ENCODE assay signal across 13 cellular contexts in the genomic region with DNA sequence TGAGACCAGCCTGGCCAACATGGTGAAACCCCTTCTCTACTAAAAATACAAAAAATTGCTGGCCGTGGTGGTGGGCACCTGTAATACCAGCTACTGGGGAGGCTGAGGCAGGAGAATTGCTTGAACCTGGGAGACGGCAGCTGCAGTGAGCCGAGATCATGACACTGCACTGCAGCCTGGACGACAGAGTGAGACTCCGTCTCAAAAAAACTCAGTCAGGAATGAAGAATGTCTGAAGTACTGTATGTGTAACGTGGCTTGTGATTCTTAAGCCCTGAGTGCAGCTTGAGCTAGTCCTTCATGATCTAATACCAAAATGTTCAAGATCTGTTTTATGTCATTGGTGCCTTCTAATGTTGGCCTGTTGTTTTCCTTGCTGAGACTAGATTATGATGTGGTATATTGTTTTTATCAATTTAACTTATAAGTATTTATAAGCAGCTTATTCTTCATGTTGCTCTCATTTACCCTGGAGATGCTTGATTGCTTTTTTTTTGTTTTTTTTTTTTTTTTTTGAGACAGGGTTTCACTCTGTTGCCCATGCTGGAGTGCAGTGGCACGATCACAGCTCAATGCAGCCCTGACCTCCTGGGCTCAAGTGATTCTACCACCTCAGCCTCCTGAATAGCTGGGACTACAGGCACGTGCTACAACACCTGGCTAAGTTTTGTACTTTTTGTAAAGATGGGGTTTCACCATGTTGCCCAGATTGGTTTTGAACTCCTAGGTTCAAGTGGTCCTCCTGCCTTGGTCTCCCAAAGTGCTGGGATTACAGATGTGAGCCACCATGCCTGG. TPM values are rescaled to one million over a fixed set of nuclear protein-coding genes. Genes with fewer than 3 reads are reported as not detected.
DNase-seq lines count a peak whose midpoint lies in the region; ATAC-seq and TF ChIP-seq lines count a peak whose summit lies in the region.
"Not testable (repeated sequence)": the region's sequence is repeated elsewhere in the genome, so short reads cannot be mapped to it uniquely, and the experiment has no call there.
"Had no signal": no experiment of that assay in that cellular context is flagged by ENCODE, and none has a peak within 500 bp of the region (broad histone marks: within the 10 kb centered on the region; RNA-seq: fewer than 3 reads in every experiment).

No MANE protein-coding gene starts in this region.

- peaks cover 80% of the 10 kb centered on the region for H3K79me2 ChIP-seq in DOHH2 (ENCODE audit: control insufficient read depth, low read length)
- not testable (repeated sequence) for H3K79me2 ChIP-seq in OCI-LY7 (ENCODE audit: insufficient read depth, low read depth, low read length)

- not testable (repeated sequence) for H3K36me3 Mint-ChIP-seq in activated B cell treated with CpG ODN at 0.5 μM for 24 hours (ENCODE audit: low read depth); nephron (ENCODE audit: low read depth)

- ATAC-seq in GM19351 (IDR thresholded peaks at IDR 0.05; ENCODE audit: unreplicated experiment): peak; percentile 5
- ATAC-seq in activated B cell treated with CpG ODN at 0.5 μM for 24 hours (ENCODE audit: low read depth): not testable (repeated sequence)

- peak overlapping the region; percentile 26; the same call in 1 of the 2 replicates for H3K9ac ChIP-seq in BLaER1

- not testable (repeated sequence) for DNase-seq in OCI-LY7 (ENCODE audit: low spot score); activated B cell treated with CpG ODN at 0.5 μM for 24 hours
- DNase-seq in dedifferentiated amniotic fluid mesenchymal stem cell (ENCODE audit: extremely low spot score) (peak; percentile 0), thyroid gland (peak; percentile 72 to 77)

- not testable (repeated sequence) for H3K9me2 ChIP-seq in DOHH2 (replicated peaks; ENCODE audit: control insufficient read depth, low read length); OCI-LY7 (ENCODE audit: insufficient read depth, low read length)

- TF ChIP-seq POLR2A in thyroid gland (IDR thresholded peaks at IDR 0.05): peak in 1 of 2 donors; percentile 41

- not testable (repeated sequence) for H3K9me3 ChIP-seq in BLaER1; DOHH2 (ENCODE audit: control insufficient read depth, insufficient read depth, low read length); OCI-LY7 (ENCODE audit: low read length); thyroid gland

- H4K20me1 ChIP-seq in BLaER1; DOHH2 (ENCODE audit: control insufficient read depth, insufficient read depth, low read depth, low read length); OCI-LY7 (ENCODE audit: insufficient read depth, low read length): not testable (repeated sequence)

- H3K27me3 ChIP-seq in BLaER1; DOHH2 (ENCODE audit: control insufficient read depth, low read length); thyroid gland: not testable (repeated sequence)

- H3K4me3 ChIP-seq in BLaER1; thyroid gland (replicated peaks in 1 of 3): not testable (repeated sequence)
- H3K4me3 ChIP-seq in DOHH2 (ENCODE audit: low read length) (peak overlapping the region; percentile 92), OCI-LY7 (ENCODE audit: low read depth, low read length, poor library complexity, severe bottlenecking) (peak overlapping the region; percentile 7)

- TF ChIP-seq CTCF in DOHH2 (IDR thresholded peaks at IDR 0.05; ENCODE audit: low read depth, low read length, poor library complexity, severe bottlenecking); OCI-LY7 (conservative IDR thresholded peaks at IDR 0.05; ENCODE audit: low read length); activated B cell treated with CpG ODN at 0.5 μM for 24 hours (IDR thresholded peaks at IDR 0.05); nephron (IDR thresholded peaks at IDR 0.05; ENCODE audit: unreplicated experiment in 3 of 3); thyroid gland (IDR thresholded peaks at IDR 0.05): not testable (repeated sequence)

- H3K4me1 Mint-ChIP-seq in activated B cell treated with CpG ODN at 0.5 μM for 24 hours: peaks cover 27% of the 10 kb centered on the region
- not testable (repeated sequence) for H3K4me1 Mint-ChIP-seq in nephron

- POLR2A ChIA-PET in OCI-LY7 (lab: Charles Lee) (interaction anchor here (0.6 to 1.4 kb wide), 6 partner anchors 10 to 77 kb away, joined by 3 to 5 read pairs (median 4); no protein-coding TSS in a partner anchor), activated B cell treated with CpG ODN at 0.5 μM for 24 hours (lab: Charles Lee) (interaction anchor here (0.7 to 1.3 kb wide), 3 partner anchors 11 to 44 kb away, joined by 3 to 7 read pairs (median 3); no protein-coding TSS in a partner anchor)

- H3K27ac ChIP-seq in BLaER1: peak overlapping the region; percentile 39; the same call in 1 of the 2 replicates
- H3K27ac ChIP-seq in DOHH2 (ENCODE audit: low read depth, low read length): peak overlapping the region; percentile 93
- peak overlapping the region; percentile 59 for H3K27ac ChIP-seq in OCI-LY7 (ENCODE audit: low read depth, low read length, poor library complexity, severe bottlenecking)
- peak overlapping the region; percentile 87 to 99 (median 98) for H3K27ac ChIP-seq in thyroid gland

- peak overlapping the region; percentile 16 for H3K4me3 Mint-ChIP-seq in activated B cell treated with CpG ODN at 0.5 μM for 24 hours
- H3K4me3 Mint-ChIP-seq in nephron: not testable (repeated sequence)

- 34 to 38% methylated on average over 8 of the region's 8 CpGs for WGBS in thyroid gland, 2 donors

- H3F3A ChIP-seq in DOHH2 (ENCODE audit: control insufficient read depth, insufficient read depth): peaks cover 56% of the 10 kb centered on the region

- not testable (repeated sequence) for BruUV-seq in OCI-LY7 (replicated peaks; lab: Mats Ljungman, UMichigan)

- H3K36me3 ChIP-seq in BLaER1; OCI-LY7 (ENCODE audit: insufficient read depth, low read length); thyroid gland: not testable (repeated sequence)
- H3K36me3 ChIP-seq in DOHH2 (ENCODE audit: control insufficient read depth, low read length): peaks cover 26% of the 10 kb centered on the region

- intact Hi-C loops in OCI-LY7 (cut with micrococcal nuclease; ENCODE audit: unreplicated experiment): loop anchor here (2.0 kb wide), 1 partner anchor 62 kb away; no protein-coding TSS in a partner anchor
- intact Hi-C loops in activated B cell treated with CpG ODN at 0.5 μM for 24 hours (cut with micrococcal nuclease); thyroid gland (cut with DNase I): not testable (repeated sequence)

- H3K27ac Mint-ChIP-seq in activated B cell treated with CpG ODN at 0.5 μM for 24 hours (peak overlapping the region; percentile 26), nephron (peak overlapping the region; percentile 76 to 92 (median 85))

- CTCF ChIA-PET in OCI-LY7 (lab: Charles Lee; ENCODE audit: unreplicated experiment): interaction anchor here (1.1 kb wide), 1 partner anchor 43 kb away, joined by 4 read pairs; no protein-coding TSS in a partner anchor
- CTCF ChIA-PET in activated B cell treated with CpG ODN at 0.5 μM for 24 hours (lab: Charles Lee): not testable (repeated sequence)

- H3K27me3 Mint-ChIP-seq in activated B cell treated with CpG ODN at 0.5 μM for 24 hours: not testable (repeated sequence)
- H3K27me3 Mint-ChIP-seq in nephron (ENCODE audit: low read depth): peaks cover 27% of the 10 kb centered on the region

- H3K4me1 ChIP-seq in BLaER1 (peaks cover 36% of the 10 kb centered on the region), DOHH2 (ENCODE audit: control insufficient read depth, low read length) (peaks cover 76% of the 10 kb centered on the region), OCI-LY7 (ENCODE audit: insufficient read depth, low read length, poor library complexity, severe bottlenecking) (peaks cover 60% of the 10 kb centered on the region), thyroid gland (peaks cover 18 to 22% of the 10 kb centered on the region in 2 donors)

- peak overlapping the region; percentile 79 for H2AFZ ChIP-seq in OCI-LY7 (ENCODE audit: low read length)

- not testable (repeated sequence) for H3K9me3 Mint-ChIP-seq in activated B cell treated with CpG ODN at 0.5 μM for 24 hours, nephron

- H3K4me2 ChIP-seq in BLaER1 (peak overlapping the region; percentile 76), DOHH2 (ENCODE audit: low read length) (peak overlapping the region; percentile 83), OCI-LY7 (ENCODE audit: low read length) (peak overlapping the region; percentile 62)

RNA-seq across cellular contexts. Expression of a gene that starts 25.4 kb away (rescaled TPM):
- total RNA-seq in OCI-LY7 (2014; rRNA removed; shearing (Covaris generic)): not detected in 2 replicates
- total RNA-seq in OCI-LY7 (2022) (not detected in 2 replicates), activated B cell treated with CpG ODN at 0.5 μM for 24 hours (not detected in 2 replicates), thyroid gland (not detected)
- total RNA-seq: Calu3; CD4-positive, alpha-beta memory T cell; GM23248; H1; H7 had no signal

RNA-seq across cellular contexts. Expression of a gene that starts 44.2 kb away (rescaled TPM):
- total RNA-seq in OCI-LY7 (2014; rRNA removed; shearing (Covaris generic)): 27.3 and 42.0 TPM in 2 replicates
- total RNA-seq in OCI-LY7 (2022): 109 and 131 TPM in 2 replicates
- 28.2 and 32.1 TPM in 2 replicates for total RNA-seq in activated B cell treated with CpG ODN at 0.5 μM for 24 hours
- 10 to 100 TPM in 3 of 4 donors, 1 to 10 TPM in 1; 7.7 to 19.3 (median 14.6) TPM for total RNA-seq in thyroid gland

Comparison
In these comparisons a context has a peak if more than half of its experiments do, and no peak if none do; other contexts are left out.
1. H3K27ac ChIP-seq: peak in every context shown above with its lines; median percentile 98 in thyroid gland; 93 in DOHH2; 59 in OCI-LY7; 39 in BLaER1.